Comparison of ENCODE assay signal across 8 cellular contexts in genomic region chr6:22062807-22063408, GRCh38.
DNase-seq lines count a peak whose midpoint lies in the region; ATAC-seq and TF ChIP-seq lines count a peak whose summit lies in the region.

No MANE protein-coding gene starts in this region.

- peak overlapping the region in 2 of 12 donors; percentile 5 to 22 for H3K27ac ChIP-seq in heart left ventricle
- H3K27ac ChIP-seq in right atrium auricular region, result no peak overlapping the region

- H3K36me3 ChIP-seq in heart left ventricle (no peaks in the 10 kb centered on the region), right atrium auricular region (no peaks in the 10 kb centered on the region)

- peaks cover 6 to 9% of the 10 kb centered on the region in 2 donors for H3K27me3 Mint-ChIP-seq in natural killer cell treated with Interleukin-12 subunit alpha and Interleukin-12 subunit beta and Interleukin-15 and Interleukin-18, amount 100 ng/mL, for 72 hours

- intact Hi-C loops in heart left ventricle (cut with DNase I), result no loop called here

- peaks cover 5% of the 10 kb centered on the region for H3K36me3 Mint-ChIP-seq in natural killer cell treated with Interleukin-12 subunit alpha and Interleukin-12 subunit beta and Interleukin-15 and Interleukin-18, amount 100 ng/mL, for 72 hours

- peaks cover 0 to 26% (median 7%) of the 10 kb centered on the region in 12 donors for H3K4me1 ChIP-seq in heart left ventricle
- peaks cover 0 to 9% of the 10 kb centered on the region in 2 donors for H3K4me1 ChIP-seq in right atrium auricular region

- no peak for DNase-seq in heart left ventricle
- no peak for DNase-seq in right atrium auricular region (ENCODE audit: low spot score)
- peak; percentile 5 for DNase-seq in activated CD8-positive, alpha-beta memory T cell treated with anti-CD3 and anti-CD28 coated beads, Interleukin-2, amount 50 U/mL, for 24 hours (ENCODE audit: extremely low read depth)
- no peak for DNase-seq in natural killer cell treated with Interleukin-12 subunit alpha and Interleukin-12 subunit beta and Interleukin-15 and Interleukin-18, amount 100 ng/mL, for 72 hours (ENCODE audit: low spot score)
- DNase-seq in AML-193 (lab: John Stamatoyannopoulos, UW), result no peak
- no peak for DNase-seq in NCI-H1694 (lab: John Stamatoyannopoulos, UW)
- no peak for DNase-seq in DMS153 (lab: John Stamatoyannopoulos, UW)

- peak overlapping the region; percentile 57 for H3K4me3 Mint-ChIP-seq in natural killer cell treated with Interleukin-12 subunit alpha and Interleukin-12 subunit beta and Interleukin-15 and Interleukin-18, amount 100 ng/mL, for 72 hours

- H3K4me1 Mint-ChIP-seq in natural killer cell treated with Interleukin-12 subunit alpha and Interleukin-12 subunit beta and Interleukin-15 and Interleukin-18, amount 100 ng/mL, for 72 hours (ENCODE audit: low read depth in 2 of 2), result peaks cover 5 to 12% of the 10 kb centered on the region in 2 donors

- H3K4me3 ChIP-seq in heart left ventricle, result no peak overlapping the region
- no peak overlapping the region for H3K4me3 ChIP-seq in right atrium auricular region

- H3K9me3 ChIP-seq in heart left ventricle, result no peaks in the 10 kb centered on the region
- no peaks in the 10 kb centered on the region for H3K9me3 ChIP-seq in right atrium auricular region

- TF ChIP-seq CTCF in heart left ventricle (IDR thresholded peaks at IDR 0.05) (no peak), right atrium auricular region (IDR thresholded peaks at IDR 0.05) (no peak)

- WGBS in heart left ventricle, 4 donors, result 65 to 82% (median 75%) methylated on average over 21 of the region's 21 CpGs

- TF ChIP-seq POLR2A in heart left ventricle (IDR thresholded peaks at IDR 0.05), result no peak

- H3K27ac Mint-ChIP-seq in natural killer cell treated with Interleukin-12 subunit alpha and Interleukin-12 subunit beta and Interleukin-15 and Interleukin-18, amount 100 ng/mL, for 72 hours, result peak overlapping the region; percentile 52 to 60

- H3K27me3 ChIP-seq in heart left ventricle (no peaks in the 10 kb centered on the region), right atrium auricular region (no peaks in the 10 kb centered on the region)

- ATAC-seq in heart left ventricle (peak in 3 of 4 donors; percentile 27 to 66 (median 52)), HG03354 (IDR thresholded peaks at IDR 0.05; ENCODE audit: poor library complexity, severe bottlenecking, unreplicated experiment) (peak; percentile 85)
- peak; percentile 83 to 84 for ATAC-seq in natural killer cell treated with Interleukin-12 subunit alpha and Interleukin-12 subunit beta and Interleukin-15 and Interleukin-18, amount 100 ng/mL, for 72 hours

- no peaks in the 10 kb centered on the region for H3K9me3 Mint-ChIP-seq in natural killer cell treated with Interleukin-12 subunit alpha and Interleukin-12 subunit beta and Interleukin-15 and Interleukin-18, amount 100 ng/mL, for 72 hours
